Comparison of ENCODE assay signal across 13 cellular contexts in genomic region chr3:149375164-149375823, GRCh38. TPM values are rescaled to one million over a fixed set of nuclear protein-coding genes. Genes with fewer than 3 reads are reported as not detected.
DNase-seq lines count a peak whose midpoint lies in the region; ATAC-seq, FAIRE-seq and TF ChIP-seq lines count a peak whose summit lies in the region.
"Had no signal": no experiment of that assay in that cellular context is flagged by ENCODE, and none has a peak within 500 bp of the region (broad histone marks: within the 10 kb centered on the region; RNA-seq: fewer than 3 reads in every experiment).

No MANE protein-coding gene starts in this region.

- H3K27ac ChIP-seq in lower lobe of right lung (peak overlapping the region; percentile 89), suprapubic skin (peak overlapping the region; percentile 87)

- intact Hi-C loops in lower lobe of right lung (cut with DNase I) = no loop called here

- no peak for TF ChIP-seq EP300 in suprapubic skin (IDR thresholded peaks at IDR 0.05)

- no peak for ATAC-seq in lower lobe of right lung
- ATAC-seq in GM19035 (IDR thresholded peaks at IDR 0.05; ENCODE audit: unreplicated experiment) = no peak
- ATAC-seq in HG03342 (IDR thresholded peaks at IDR 0.05; ENCODE audit: unreplicated experiment) = no peak
- ATAC-seq: T-helper 17 cell had no signal

- TF ChIP-seq POLR2A in suprapubic skin (IDR thresholded peaks at IDR 0.05) = no peak

- DNase-seq in LHCN-M2 (ENCODE audit: low read depth) (peak; percentile 72), bronchial epithelial cell (ENCODE audit: low read depth) (peak; percentile 56), lower lobe of right lung (no peak), suprapubic skin (ENCODE audit: low spot score in 2 of 2) (no peak), NOMO-1 (lab: John Stamatoyannopoulos, UW; ENCODE audit: unreplicated experiment in 2 of 2) (no peak), GM19238 (ENCODE audit: insufficient read length, low spot score) (no peak)
- DNase-seq: NCI-H1048; stimulated activated CD4-positive, alpha-beta T cell treated with anti-CD3 and anti-CD28 coated beads, Interleukin-4, amount 100 ng/mL, for 24 hours; T-helper 17 cell had no signal

- 76% methylated on average over 4 of the region's 4 CpGs for WGBS in suprapubic skin

- H3K27me3 ChIP-seq in bronchial epithelial cell (ENCODE audit: control insufficient read depth, insufficient read depth, low read length) (no peaks in the 10 kb centered on the region), lower lobe of right lung (ENCODE audit: low read depth) (no peaks in the 10 kb centered on the region), suprapubic skin (no peaks in the 10 kb centered on the region)

- TF ChIP-seq CTCF in bronchial epithelial cell (IDR thresholded peaks at IDR 0.05; ENCODE audit: insufficient read depth, low read length, severe bottlenecking) (no peak), lower lobe of right lung (IDR thresholded peaks at IDR 0.05) (no peak), suprapubic skin (IDR thresholded peaks at IDR 0.05) (no peak)

- H3K4me1 ChIP-seq in lower lobe of right lung = peaks cover 64% of the 10 kb centered on the region
- H3K4me1 ChIP-seq in suprapubic skin = peaks cover 62% of the 10 kb centered on the region

- H3K4me3 ChIP-seq in bronchial epithelial cell (ENCODE audit: low read depth, low read length) (no peak overlapping the region), lower lobe of right lung (peak overlapping the region; percentile 58), suprapubic skin (peak overlapping the region; percentile 45)
- H3K4me3 ChIP-seq: HAP-1 had no signal

- H3K9me3 ChIP-seq in lower lobe of right lung (no peaks in the 10 kb centered on the region), suprapubic skin (no peaks in the 10 kb centered on the region)
- H3K9me3 ChIP-seq: HAP-1 had no signal

- FAIRE-seq in bronchial epithelial cell (lab: Jason Lieb, UNC) = no peak

- H3K36me3 ChIP-seq in bronchial epithelial cell (ENCODE audit: control insufficient read depth, insufficient read depth, low read length) (peaks cover 3% of the 10 kb centered on the region), lower lobe of right lung (peaks cover 27% of the 10 kb centered on the region), suprapubic skin (no peaks in the 10 kb centered on the region)
- H3K36me3 ChIP-seq: HAP-1 had no signal

RNA-seq across cellular contexts. Expression of gene TM4SF1, which starts 2.2 kb away (rescaled TPM):
- total RNA-seq in LHCN-M2 (2014; rRNA removed) = 405 and 503 TPM in 2 replicates
- 180 TPM for polyA plus RNA-seq in LHCN-M2 (2012)
- 23.2 and 63.9 TPM in 2 replicates for total RNA-seq in bronchial epithelial cell
- 146 TPM for total RNA-seq in lower lobe of right lung
- 10 to 100 TPM; 80.4 to 96.4 (median 83.6) TPM for total RNA-seq in suprapubic skin
- total RNA-seq: neural crest cell had no signal

RNA-seq across cellular contexts. Expression of gene TM4SF18, which starts 41.9 kb away (rescaled TPM):
- total RNA-seq in LHCN-M2 (2014; rRNA removed) = 3.0 and 5.2 TPM in 2 replicates
- 1.0 TPM for polyA plus RNA-seq in LHCN-M2 (2012)
- not detected in 2 replicates for total RNA-seq in bronchial epithelial cell
- 6.5 TPM for total RNA-seq in lower lobe of right lung
- total RNA-seq in suprapubic skin = 1 to 10 TPM; 1.8 to 7.9 (median 3.4) TPM
- total RNA-seq: neural crest cell, T-helper 17 cell had no signal

Comparison
In these comparisons a context has a peak if more than half of its experiments do, and no peak if none do; other contexts are left out.
1. DNase-seq: peak in LHCN-M2 (single experiment) and bronchial epithelial cell (single experiment); none in lower lobe of right lung (single experiment), suprapubic skin (0 of 2), NOMO-1 (0 of 2) and GM19238 (single experiment).